Comparison of ENCODE assay signal across 27 cellular contexts in the genomic region with DNA sequence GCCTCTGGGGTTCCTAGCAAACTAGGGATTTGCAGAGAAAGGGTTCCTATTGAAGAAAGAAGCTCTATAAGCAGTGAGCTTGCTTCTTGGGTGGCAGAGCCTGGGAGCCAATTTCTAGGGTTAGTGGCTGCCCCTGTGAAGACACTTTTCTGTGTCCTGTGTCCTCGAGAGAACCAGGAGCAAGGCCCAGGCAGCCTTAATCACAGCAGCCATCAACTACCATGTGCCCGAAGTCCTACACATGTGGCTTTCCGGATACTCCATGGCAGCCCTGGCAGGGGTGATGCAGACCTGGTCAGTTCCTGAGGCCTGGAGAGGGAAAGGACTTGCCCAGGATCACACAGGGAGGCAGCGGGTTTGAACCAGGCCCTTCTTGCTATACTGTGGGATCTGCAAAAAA.
"Had no signal": no experiment of that assay in that cellular context is flagged by ENCODE, and none has a peak within 500 bp of the region (broad histone marks: within the 10 kb centered on the region; RNA-seq: fewer than 3 reads in every experiment).

No MANE protein-coding gene starts in this region.

- H3K27me3 Mint-ChIP-seq: dendritic cell treated with granulocyte-macrophage colony-stimulating factor and Interleukin-4, amounts not matched to agents 40 ng/mL and 50 ng/mL, for 4 days; effector memory CD8-positive, alpha-beta T cell; naive thymus-derived CD4-positive, alpha-beta T cell had no signal

- H3K4me1 Mint-ChIP-seq: immature natural killer cell had no signal

- H3K27ac ChIP-seq: colonic mucosa, epithelial cell of prostate, esophagus squamous epithelium, gastrocnemius medialis, heart right ventricle, left lung, lower lobe of right lung had no signal

- H3K4me3 Mint-ChIP-seq: dendritic cell treated with granulocyte-macrophage colony-stimulating factor and Interleukin-4, amounts not matched to agents 40 ng/mL and 50 ng/mL, for 4 days; effector memory CD8-positive, alpha-beta T cell; endodermal cell; immature natural killer cell; naive thymus-derived CD4-positive, alpha-beta T cell had no signal

- H3K4me3 ChIP-seq: colonic mucosa, esophagus squamous epithelium, gastrocnemius medialis, heart right ventricle, left lung, lower lobe of right lung had no signal

- ATAC-seq: effector memory CD8-positive, alpha-beta T cell; esophagus mucosa; gastrocnemius medialis; heart right ventricle; left colon; left lung; left ventricle myocardium superior; lower lobe of right lung; naive thymus-derived CD4-positive, alpha-beta T cell had no signal

- H3K27ac Mint-ChIP-seq: dendritic cell treated with granulocyte-macrophage colony-stimulating factor and Interleukin-4, amounts not matched to agents 40 ng/mL and 50 ng/mL, for 4 days; effector memory CD8-positive, alpha-beta T cell; endodermal cell; naive thymus-derived CD4-positive, alpha-beta T cell had no signal

- H3K9me3 Mint-ChIP-seq: dendritic cell treated with granulocyte-macrophage colony-stimulating factor and Interleukin-4, amounts not matched to agents 40 ng/mL and 50 ng/mL, for 4 days; effector memory CD8-positive, alpha-beta T cell; endodermal cell; immature natural killer cell; naive thymus-derived CD4-positive, alpha-beta T cell had no signal

- H3K36me3 Mint-ChIP-seq: immature natural killer cell; naive thymus-derived CD4-positive, alpha-beta T cell had no signal

- H3K4me1 ChIP-seq: colonic mucosa, esophagus squamous epithelium, gastrocnemius medialis, left lung, lower lobe of right lung had no signal

- H3K27me3 ChIP-seq: colonic mucosa, esophagus squamous epithelium, gastrocnemius medialis, heart right ventricle, left lung had no signal

- H3K9me3 ChIP-seq: colonic mucosa, esophagus squamous epithelium, gastrocnemius medialis, heart right ventricle, left lung, lower lobe of right lung had no signal

- DNase-seq: colonic mucosa; cortex of kidney; effector CD8-positive, alpha-beta T cell; effector memory CD8-positive, alpha-beta T cell; endodermal cell; erythroblast; esophagus squamous epithelium; foreskin fibroblast; foreskin melanocyte; gastrocnemius medialis; glutamatergic neuron; heart right ventricle; hippocampal formation; immature natural killer cell; islet precursor cell; kidney; kidney glomerular epithelial cell; left colon; left lung; left ventricle myocardium superior; lower lobe of right lung; mesendoderm; midbrain; naive thymus-derived CD4-positive, alpha-beta T cell had no signal

- H3K36me3 ChIP-seq: colonic mucosa, esophagus squamous epithelium, gastrocnemius medialis, heart right ventricle, left lung, lower lobe of right lung had no signal
